Comparison of ENCODE assay signal across 2 cellular contexts in the genomic region with DNA sequence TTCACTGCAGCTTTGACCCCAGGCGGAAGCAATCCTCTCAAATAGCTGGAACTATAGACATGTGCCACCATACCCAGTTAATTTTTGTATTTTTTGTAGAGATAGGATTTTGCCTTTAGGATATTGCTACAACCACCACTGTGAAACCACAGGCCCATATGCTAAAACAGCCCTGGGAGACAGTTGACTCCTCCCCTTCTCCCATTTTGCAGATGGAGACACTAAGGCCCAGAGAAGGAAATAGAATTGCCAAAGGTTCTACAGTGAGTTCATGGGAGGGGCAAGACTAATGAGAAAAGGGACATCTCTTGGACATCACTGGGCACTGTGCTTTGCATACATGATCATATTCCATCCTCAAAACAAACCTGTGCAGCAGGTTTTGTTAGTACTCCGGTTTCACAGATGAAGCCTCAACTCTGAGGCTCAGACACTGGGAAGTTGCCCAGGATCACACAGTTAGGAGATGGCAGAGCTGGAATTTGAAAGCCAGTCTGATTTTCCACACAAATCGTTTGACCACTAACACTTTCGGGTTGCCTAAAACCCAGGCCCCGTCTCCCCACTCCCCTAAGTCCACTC. TPM values are rescaled to one million over a fixed set of nuclear protein-coding genes. Genes with fewer than 3 reads are reported as not detected.
"Had no signal": no experiment of that assay in that cellular context is flagged by ENCODE, and none has a peak within 500 bp of the region (broad histone marks: within the 10 kb centered on the region; RNA-seq: fewer than 3 reads in every experiment).

No MANE protein-coding gene starts in this region.

RNA-seq across cellular contexts. Expression of a gene that starts 58.7 kb away (rescaled TPM):
- total RNA-seq: Right ventricle myocardium inferior, SK-MEL-5 had no signal
